Comparison of ENCODE assay signal across 8 cellular contexts in genomic region chr13:99606322-99607089, GRCh38. TPM values are rescaled to one million over a fixed set of nuclear protein-coding genes. Genes with fewer than 3 reads are reported as not detected.
A peak's percentile ranks its signal among the peaks of the same experiment; 100 is the strongest.
DNase-seq lines count a peak whose midpoint lies in the region; ATAC-seq and TF ChIP-seq lines count a peak whose summit lies in the region.

Gene CLYBL (plus strand): TSS chr13:99606690.

- H3K36me3 Mint-ChIP-seq in activated T-helper 2 cell treated with anti-CD3 and anti-CD28 coated beads, Interferon-gamma antibody, Interleukin-2, Interleukin-4, amounts not matched to agents 10 μg/mL and 5 μg/mL and 100 μg/mL, durations not matched to agents 14 hours and 24 hours and 36 hours (ENCODE audit: low read depth): no peaks in the 10 kb centered on the region
- no peaks in the 10 kb centered on the region for H3K36me3 Mint-ChIP-seq in nephron (ENCODE audit: low read depth)
- peaks cover 5% of the 10 kb centered on the region for H3K36me3 Mint-ChIP-seq in stimulated activated naive CD8-positive, alpha-beta T cell treated with anti-CD3 and anti-CD28 coated beads, Interleukin-15, Interleukin-2, amounts not matched to agents 100 ng/mL and 50 ng/mL, for 24 hours (ENCODE audit: low read depth)

- H2BK15ac ChIP-seq in IMR-90 (ENCODE audit: low read depth, low read length): no peak within 1 kb of the TSS; the same call in 2 of the 3 replicates

- intact Hi-C loops in IMR-90 (cut with micrococcal nuclease): no loop called here
- intact Hi-C loops in activated T-helper 2 cell treated with anti-CD3 and anti-CD28 coated beads, Interferon-gamma antibody, Interleukin-2, Interleukin-4, amounts not matched to agents 10 μg/mL and 5 μg/mL and 100 μg/mL, durations not matched to agents 14 hours and 24 hours and 36 hours (cut with micrococcal nuclease): no loop called here

- CTCF ChIA-PET in IMR-90 (lab: Yijun Ruan, JAX): interaction anchor here (1.1 to 1.6 kb wide), 2 partner anchors 11 to 16 kb away, joined by 3 to 6 read pairs; no protein-coding TSS in a partner anchor

- dilution Hi-C loops in IMR-90 (cut with HindIII; ENCODE audit: low sequenced_read_pairs, unreplicated experiment): no loop called here

- peak within 1 kb of the TSS; percentile 98 for H2AFZ ChIP-seq in IMR-90 (replicated peaks; ENCODE audit: low read length, poor library complexity)

- TF ChIP-seq RAD21 in IMR-90 (IDR thresholded peaks at IDR 0.05; ENCODE audit: low read length): no peak

- H4K5ac ChIP-seq in IMR-90 (ENCODE audit: low read depth, low read length): peak within 1 kb of the TSS; percentile 9

- peak within 1 kb of the TSS; percentile 85 for H3K4me3 Mint-ChIP-seq in activated T-helper 2 cell treated with anti-CD3 and anti-CD28 coated beads, Interferon-gamma antibody, Interleukin-2, Interleukin-4, amounts not matched to agents 10 μg/mL and 5 μg/mL and 100 μg/mL, durations not matched to agents 14 hours and 24 hours and 36 hours (ENCODE audit: low read depth)
- H3K4me3 Mint-ChIP-seq in nephron: peak within 1 kb of the TSS; percentile 86 to 89 (median 87)
- H3K4me3 Mint-ChIP-seq in stimulated activated naive CD8-positive, alpha-beta T cell treated with anti-CD3 and anti-CD28 coated beads, Interleukin-15, Interleukin-2, amounts not matched to agents 100 ng/mL and 50 ng/mL, for 24 hours: peak within 1 kb of the TSS; percentile 91

- no TSS peak for BruUV-seq in IMR-90 (replicated peaks; lab: Mats Ljungman, UMichigan)

- H3K4me1 ChIP-seq in IMR-90 (ENCODE audit: control insufficient read depth, insufficient read depth, low read length): no peaks in the 10 kb centered on the region; the same call in 1 of the 2 replicates

- POLR2A ChIA-PET in IMR-90 (lab: Charles Lee; ENCODE audit: unreplicated experiment): no interaction called here

- H3K79me1 ChIP-seq in IMR-90 (ENCODE audit: low read depth in 1 of 2, low read length in 2 of 2): no peaks in the 10 kb centered on the region

- H4K20me1 ChIP-seq in IMR-90 (ENCODE audit: insufficient read depth, low read length): no peaks in the 10 kb centered on the region

- peak within 1 kb of the TSS; percentile 65 for H3K4me3 ChIP-seq in IMR-90 (ENCODE audit: insufficient read depth, low read depth, low read length)

- peak within 1 kb of the TSS; percentile 84 for H2AK9ac ChIP-seq in IMR-90 (replicated peaks; ENCODE audit: low read depth, low read length, poor library complexity)

- H4K91ac ChIP-seq in IMR-90 (ENCODE audit: insufficient read depth, low read depth, low read length): peak within 1 kb of the TSS; percentile 47; the same call in 1 of the 2 replicates

- H3K27me3 Mint-ChIP-seq in activated T-helper 2 cell treated with anti-CD3 and anti-CD28 coated beads, Interferon-gamma antibody, Interleukin-2, Interleukin-4, amounts not matched to agents 10 μg/mL and 5 μg/mL and 100 μg/mL, durations not matched to agents 14 hours and 24 hours and 36 hours (ENCODE audit: low read depth): peaks cover 9% of the 10 kb centered on the region
- H3K27me3 Mint-ChIP-seq in nephron (ENCODE audit: low read depth): peaks cover 18% of the 10 kb centered on the region
- no peaks in the 10 kb centered on the region for H3K27me3 Mint-ChIP-seq in stimulated activated naive CD8-positive, alpha-beta T cell treated with anti-CD3 and anti-CD28 coated beads, Interleukin-15, Interleukin-2, amounts not matched to agents 100 ng/mL and 50 ng/mL, for 24 hours

- no peaks in the 10 kb centered on the region for H3K9me3 ChIP-seq in IMR-90 (ENCODE audit: control insufficient read depth, insufficient read depth, low read length)

- peak within 1 kb of the TSS; percentile 79 for H3K23ac ChIP-seq in IMR-90 (ENCODE audit: low read depth, low read length)

- H3K27me3 ChIP-seq in IMR-90 (ENCODE audit: control insufficient read depth, insufficient read depth, low read length): peaks cover 4% of the 10 kb centered on the region; the same call in 1 of the 2 replicates

- H3K4me1 Mint-ChIP-seq in activated T-helper 2 cell treated with anti-CD3 and anti-CD28 coated beads, Interferon-gamma antibody, Interleukin-2, Interleukin-4, amounts not matched to agents 10 μg/mL and 5 μg/mL and 100 μg/mL, durations not matched to agents 14 hours and 24 hours and 36 hours (ENCODE audit: low read depth): peaks cover 30% of the 10 kb centered on the region
- H3K4me1 Mint-ChIP-seq in nephron: peaks cover 9% of the 10 kb centered on the region
- peaks cover 53% of the 10 kb centered on the region for H3K4me1 Mint-ChIP-seq in stimulated activated naive CD8-positive, alpha-beta T cell treated with anti-CD3 and anti-CD28 coated beads, Interleukin-15, Interleukin-2, amounts not matched to agents 100 ng/mL and 50 ng/mL, for 24 hours (ENCODE audit: low read depth)

- DNase-seq in DMS53 treated with DMSO at 0.1 percent for 48 hours (lab: John Stamatoyannopoulos, UW; ENCODE audit: unreplicated experiment): peak; percentile 5
- peak; percentile 71 for DNase-seq in IMR-90
- peak; percentile 67 for DNase-seq in RKO (ENCODE audit: low spot score)
- peak; percentile 84 for DNase-seq in activated T-helper 2 cell treated with anti-CD3 and anti-CD28 coated beads, Interferon-gamma antibody, Interleukin-2, Interleukin-4, amounts not matched to agents 10 μg/mL and 5 μg/mL and 100 μg/mL, durations not matched to agents 14 hours and 24 hours and 36 hours (ENCODE audit: low spot score)
- peak; percentile 67 for DNase-seq in fibroblast of peridontal ligament (ENCODE audit: extremely low read depth)

- peak within 1 kb of the TSS; percentile 71; the same call in 1 of the 2 replicates for H3K18ac ChIP-seq in IMR-90 (ENCODE audit: low read depth, low read length)

- peak within 1 kb of the TSS; percentile 99 for H3K4me2 ChIP-seq in IMR-90 (ENCODE audit: low read depth, low read length)

- no peak within 1 kb of the TSS for H2BK20ac ChIP-seq in IMR-90 (ENCODE audit: low read depth, low read length)

- no peak within 1 kb of the TSS for H3K56ac ChIP-seq in IMR-90 (ENCODE audit: extremely low read depth, insufficient read depth, low read length)

- 0 out of 2 replicates have a peak within 1 kb of the TSS, but pooled peaks have one; percentile 19 for H2AK5ac ChIP-seq in IMR-90 (ENCODE audit: low read depth, low read length)

- peak within 1 kb of the TSS; percentile 92 for H3K14ac ChIP-seq in IMR-90 (replicated peaks; ENCODE audit: low read depth, low read length)

- peak within 1 kb of the TSS; percentile 83 for H3K27ac Mint-ChIP-seq in activated T-helper 2 cell treated with anti-CD3 and anti-CD28 coated beads, Interferon-gamma antibody, Interleukin-2, Interleukin-4, amounts not matched to agents 10 μg/mL and 5 μg/mL and 100 μg/mL, durations not matched to agents 14 hours and 24 hours and 36 hours
- peak within 1 kb of the TSS; percentile 88 to 96 (median 94) for H3K27ac Mint-ChIP-seq in nephron
- peak within 1 kb of the TSS; percentile 77 for H3K27ac Mint-ChIP-seq in stimulated activated naive CD8-positive, alpha-beta T cell treated with anti-CD3 and anti-CD28 coated beads, Interleukin-15, Interleukin-2, amounts not matched to agents 100 ng/mL and 50 ng/mL, for 24 hours

- WGBS in IMR-90 (ENCODE audit: extremely low coverage in 2 of 2, insufficient read length in 1 of 2), 2 experiments: 0% methylated on average over 40 of the region's 74 CpGs; no CpG with 5 or more reads in 1 of the 2 experiments

- no peak within 1 kb of the TSS for H2BK5ac ChIP-seq in IMR-90 (ENCODE audit: low read depth, low read length, poor library complexity, severe bottlenecking)

- H3K9me3 Mint-ChIP-seq in activated T-helper 2 cell treated with anti-CD3 and anti-CD28 coated beads, Interferon-gamma antibody, Interleukin-2, Interleukin-4, amounts not matched to agents 10 μg/mL and 5 μg/mL and 100 μg/mL, durations not matched to agents 14 hours and 24 hours and 36 hours: no peaks in the 10 kb centered on the region
- H3K9me3 Mint-ChIP-seq in nephron: no peaks in the 10 kb centered on the region
- no peaks in the 10 kb centered on the region for H3K9me3 Mint-ChIP-seq in stimulated activated naive CD8-positive, alpha-beta T cell treated with anti-CD3 and anti-CD28 coated beads, Interleukin-15, Interleukin-2, amounts not matched to agents 100 ng/mL and 50 ng/mL, for 24 hours

- no peaks in the 10 kb centered on the region for H3K9me1 ChIP-seq in IMR-90 (ENCODE audit: insufficient read depth, low read length)

- no peak for TF ChIP-seq CTCF in IMR-90 (conservative IDR thresholded peaks at IDR 0.05; ENCODE audit: low read depth, low read length)
- TF ChIP-seq CTCF in nephron (IDR thresholded peaks at IDR 0.05; ENCODE audit: unreplicated experiment in 3 of 3): no peak

- H3K36me3 ChIP-seq in IMR-90 (ENCODE audit: control insufficient read depth, insufficient read depth, low read length): no peaks in the 10 kb centered on the region

- peak within 1 kb of the TSS; percentile 59; the same call in 1 of the 2 replicates for H2BK120ac ChIP-seq in IMR-90 (ENCODE audit: low read depth, low read length)

- ATAC-seq in GM21529 (IDR thresholded peaks at IDR 0.05; ENCODE audit: unreplicated experiment) (peak; percentile 78), IMR-90 (ENCODE audit: low read depth) (peak; percentile 97)

- peak within 1 kb of the TSS; percentile 75 for H3K4ac ChIP-seq in IMR-90 (ENCODE audit: low read depth, low read length)

- H3K9ac ChIP-seq in IMR-90 (ENCODE audit: low read depth, low read length): peak within 1 kb of the TSS; percentile 85

- TF ChIP-seq POLR2A in IMR-90 (IDR thresholded peaks at IDR 0.05; ENCODE audit: low read depth, low read length): no peak; the same call in 1 of the 2 replicates

- in situ Hi-C loops in IMR-90 (cut with MboI; ENCODE audit: low sequenced_read_pairs): no loop called here

- H4K8ac ChIP-seq in IMR-90 (ENCODE audit: low read depth in 2 of 2, low read length in 2 of 2): peak within 1 kb of the TSS; percentile 98 to 99

- peak within 1 kb of the TSS; percentile 12 for H3K27ac ChIP-seq in IMR-90 (ENCODE audit: insufficient read depth, low read length)

TF ChIP-seq in IMR-90, 13 proteins besides CTCF, POLR2A, EP300 and RAD21:
- TF ChIP-seq MAZ (IDR thresholded peaks at IDR 0.05; ENCODE audit: borderline replicate concordance, low read depth, low read length) (peak; percentile 64; the same call in 1 of the 2 replicates), SMC3 (IDR thresholded peaks at IDR 0.05; ENCODE audit: low read depth, low read length) (no peak)

RNA-seq across cellular contexts. Expression of gene CLYBL, which starts in this region (rescaled TPM):
- 0.18 and 0.28 TPM in 2 replicates for total RNA-seq in IMR-90 (2012; rRNA removed)
- 0.50 and 0.87 TPM in 2 replicates for polyA plus RNA-seq in IMR-90 (2012; rRNA removed)
- 0.16 and 0.32 TPM in 2 replicates for polyA plus RNA-seq in IMR-90 (2012; cell fraction: cytosol; rRNA removed)
- 0.07 and 1.2 TPM in 2 replicates for polyA plus RNA-seq in IMR-90 (2012; cell fraction: nucleus; rRNA removed; ENCODE audit: low replicate concordance)
- 4.4 TPM in 2 replicates for total RNA-seq in activated T-helper 2 cell treated with anti-CD3 and anti-CD28 coated beads, Interferon-gamma antibody, Interleukin-2, Interleukin-4, amounts not matched to agents 10 μg/mL and 5 μg/mL and 100 μg/mL, durations not matched to agents 14 hours and 24 hours and 36 hours

Comparison
In these comparisons a context has a peak if more than half of its experiments do, and no peak if none do; other contexts are left out.
1. Peak in every context shown above with its lines: DNase-seq, ATAC-seq, H3K4me3 ChIP-seq and H3K27ac ChIP-seq.
2. DNase-seq: peak in every context shown above with its lines; median percentile 84 in activated T-helper 2 cell treated with anti-CD3 and anti-CD28 coated beads, Interferon-gamma antibody, Interleukin-2, Interleukin-4, amounts not matched to agents 10 μg/mL and 5 μg/mL and 100 μg/mL, durations not matched to agents 14 hours and 24 hours and 36 hours; 71 in IMR-90; 67 in RKO; 67 in fibroblast of peridontal ligament; 5 in DMS53 treated with DMSO at 0.1 percent for 48 hours.